ENCODE assay signal across 12 cellular contexts in genomic region chr13:97113231-97114001, GRCh38.
DNase-seq lines count a peak whose midpoint lies in the region; ATAC-seq, FAIRE-seq and TF ChIP-seq lines count a peak whose summit lies in the region.
"Had no signal": no experiment of that assay in that cellular context is flagged by ENCODE, and none has a peak within 500 bp of the region (broad histone marks: within the 10 kb centered on the region; RNA-seq: fewer than 3 reads in every experiment).

No MANE protein-coding gene starts in this region.

- H3K36me3 Mint-ChIP-seq in activated naive CD4-positive, alpha-beta T cell treated with anti-CD3 and anti-CD28 coated beads, Interleukin-2, amount 50 U/mL, for 72 hours = no peaks in the 10 kb centered on the region
- H3K36me3 Mint-ChIP-seq: stimulated activated naive B cell treated with anti-CD40 and anti-IgM and Interleukin-4, amounts not matched to agents 10 μg/mL and 1 μg/mL and 100 μg/mL, for 72 hours had no signal

- WGBS in small intestine, 3 donors = 39 to 56% (median 50%) methylated on average over 7 of the region's 7 CpGs

- H3K27me3 ChIP-seq in small intestine (ENCODE audit: control insufficient read depth in 2 of 2, insufficient read depth in 2 of 2, low read length in 2 of 2) = no peaks in the 10 kb centered on the region
- H3K27me3 ChIP-seq: gastrocnemius medialis had no signal

- no peaks in the 10 kb centered on the region for H3K9me3 Mint-ChIP-seq in activated naive CD4-positive, alpha-beta T cell treated with anti-CD3 and anti-CD28 coated beads, Interleukin-2, amount 50 U/mL, for 72 hours
- H3K9me3 Mint-ChIP-seq: stimulated activated naive B cell treated with anti-CD40 and anti-IgM and Interleukin-4, amounts not matched to agents 10 μg/mL and 1 μg/mL and 100 μg/mL, for 72 hours had no signal

- H3K27ac Mint-ChIP-seq in activated naive CD4-positive, alpha-beta T cell treated with anti-CD3 and anti-CD28 coated beads, Interleukin-2, amount 50 U/mL, for 72 hours = no peak overlapping the region
- H3K27ac Mint-ChIP-seq: stimulated activated naive B cell treated with anti-CD40 and anti-IgM and Interleukin-4, amounts not matched to agents 10 μg/mL and 1 μg/mL and 100 μg/mL, for 72 hours had no signal

- DNase-seq in DMS153 treated with DMSO at 0.1 percent for 48 hours (lab: John Stamatoyannopoulos, UW; ENCODE audit: unreplicated experiment) = peak; percentile 27
- DNase-seq in DMS153 (lab: John Stamatoyannopoulos, UW) = no peak
- DNase-seq in NOMO-1 treated with DMSO at 0.1 percent for 48 hours (lab: John Stamatoyannopoulos, UW; ENCODE audit: unreplicated experiment) = peak; percentile 68
- peak; percentile 49 for DNase-seq in globus pallidus (ENCODE audit: low spot score)
- DNase-seq in small intestine = peak; percentile 15
- no peak for DNase-seq in GM12892 (ENCODE audit: insufficient read length)
- no peak for DNase-seq in activated naive CD4-positive, alpha-beta T cell treated with anti-CD3 and anti-CD28 coated beads, Interleukin-2, amount 50 U/mL, for 72 hours (ENCODE audit: low spot score in 2 of 2)
- DNase-seq: 8988T; gastrocnemius medialis; stimulated activated naive B cell treated with anti-CD40 and anti-IgM and Interleukin-4, amounts not matched to agents 10 μg/mL and 1 μg/mL and 100 μg/mL, for 72 hours; T-helper 9 cell had no signal

- no peak overlapping the region for H3K4me3 ChIP-seq in small intestine (ENCODE audit: low read depth in 1 of 2, low read length in 2 of 2)
- H3K4me3 ChIP-seq: gastrocnemius medialis had no signal

- no peak for ATAC-seq in activated naive CD4-positive, alpha-beta T cell treated with anti-CD3 and anti-CD28 coated beads, Interleukin-2, amount 50 U/mL, for 72 hours
- no peak for ATAC-seq in GM18858 (IDR thresholded peaks at IDR 0.05; ENCODE audit: unreplicated experiment)
- ATAC-seq: gastrocnemius medialis; stimulated activated naive B cell treated with anti-CD40 and anti-IgM and Interleukin-4, amounts not matched to agents 10 μg/mL and 1 μg/mL and 100 μg/mL, for 72 hours had no signal

- FAIRE-seq in small intestine (lab: Jason Lieb, UNC) (no peak), GM12892 (lab: Jason Lieb, UNC) (no peak)

- no peak overlapping the region for H3K27ac ChIP-seq in small intestine (ENCODE audit: low read depth in 1 of 2, low read length in 1 of 2)

- H3K9me3 ChIP-seq in small intestine (ENCODE audit: control insufficient read depth, low read depth) = no peaks in the 10 kb centered on the region
- H3K9me3 ChIP-seq: gastrocnemius medialis had no signal

- TF ChIP-seq POLR2A in GM12892 (IDR thresholded peaks at IDR 0.05; ENCODE audit: low read depth, low read length) = no peak

- no peaks in the 10 kb centered on the region for H3K36me3 ChIP-seq in small intestine (ENCODE audit: control insufficient read depth in 2 of 2, insufficient read depth in 2 of 2, low read length in 2 of 2)
- H3K36me3 ChIP-seq: gastrocnemius medialis had no signal

- peaks cover 0 to 3% of the 10 kb centered on the region in 2 donors for H3K4me1 ChIP-seq in small intestine (ENCODE audit: control insufficient read depth in 2 of 2, insufficient read depth in 1 of 2, low read depth in 1 of 2, low read length in 1 of 2)

Comparison
In these comparisons a context has a peak if more than half of its experiments do, and no peak if none do; other contexts are left out.
1. DNase-seq: peak in DMS153 treated with DMSO at 0.1 percent for 48 hours (single experiment), NOMO-1 treated with DMSO at 0.1 percent for 48 hours (single experiment), globus pallidus (single experiment) and small intestine (single experiment); none in DMS153 (single experiment), GM12892 (single experiment) and activated naive CD4-positive, alpha-beta T cell treated with anti-CD3 and anti-CD28 coated beads, Interleukin-2, amount 50 U/mL, for 72 hours (0 of 2).